40 cellular contexts compared by ENCODE assay signal in the genomic region with DNA sequence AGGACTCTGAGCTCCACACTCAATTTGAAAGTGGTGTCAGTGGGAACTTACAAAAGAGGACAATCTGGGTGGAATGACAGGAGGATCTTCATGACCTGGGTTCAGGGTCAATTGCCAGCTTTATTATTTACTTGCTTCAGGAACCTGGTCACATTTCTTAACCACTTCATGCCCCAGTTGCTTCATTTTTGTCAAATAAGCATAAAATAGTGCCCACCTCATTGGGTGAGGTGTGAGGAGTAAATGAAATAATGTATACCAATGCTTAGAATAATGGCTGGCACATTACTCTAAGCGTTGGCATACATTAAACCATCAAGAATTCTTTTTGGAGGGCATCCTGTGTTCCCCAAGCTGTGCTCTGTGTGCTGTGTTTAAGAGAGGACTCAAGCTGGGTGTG. TPM values are rescaled to one million over a fixed set of nuclear protein-coding genes. Genes with fewer than 3 reads are reported as not detected.
"Had no signal": no experiment of that assay in that cellular context is flagged by ENCODE, and none has a peak within 500 bp of the region (broad histone marks: within the 10 kb centered on the region; RNA-seq: fewer than 3 reads in every experiment).

No MANE protein-coding gene starts in this region.

- DNase-seq: activated B cell treated with CpG ODN at 0.5 μM for 24 hours; activated CD4-positive, alpha-beta memory T cell treated with anti-CD3 and anti-CD28 coated beads for 36 hours; activated CD4-positive, alpha-beta T cell treated with anti-CD3 and anti-CD28 coated beads for 4 hours; activated CD4-positive, alpha-beta T cell treated with anti-CD3 and anti-CD28 coated beads, Interleukin-2, amount 10 ng/mL, durations not matched to agents 24 days and 14 days; activated CD4-positive, alpha-beta T cell treated with anti-CD3 and anti-CD28 coated beads, Interleukin-2, amount 50 U/mL, for 1 hour; activated CD4-positive, alpha-beta T cell treated with anti-CD3 and anti-CD28 coated beads, Interleukin-2, amount 50 U/mL, for 4 hours; activated CD4-positive, CD25-positive, alpha-beta regulatory T cell treated with anti-CD3 and anti-CD28 coated beads, Interleukin-2, amount 50 U/mL, for 72 hours; activated CD8-positive, alpha-beta memory T cell treated with anti-CD3 and anti-CD28 coated beads, Interleukin-2, amount 50 U/mL, for 4 hours; activated CD8-positive, alpha-beta T cell treated with anti-CD3 and anti-CD28 coated beads for 36 hours; activated effector memory CD4-positive, alpha-beta T cell treated with Interleukin-2 at 50 U/mL for 16 hours; activated gamma-delta T cell; activated naive CD4-positive, alpha-beta T cell treated with anti-CD3 and anti-CD28 coated beads, Interleukin-2, amount 10 ng/mL, durations not matched to agents 7 days and 5 days; activated naive CD4-positive, alpha-beta T cell treated with Interleukin-2 at 50 U/mL for 16 hours; activated naive CD8-positive, alpha-beta T cell treated with anti-CD3 and anti-CD28 coated beads, Interleukin-2, amount 10 ng/mL, durations not matched to agents 7 days and 5 days; activated naive CD8-positive, alpha-beta T cell treated with anti-CD3 and anti-CD28 coated beads, Interleukin-2, amount 50 U/mL, for 24 hours; activated T-cell treated with anti-CD3 and anti-CD28 coated beads for 4 hours; activated T-cell treated with anti-CD3 and anti-CD28 coated beads, Interleukin-2, amount 50 U/mL, for 1 hour; activated T-cell treated with anti-CD3 and anti-CD28 coated beads, Interleukin-2, amount 50 U/mL, for 4 hours; activated T-cell treated with anti-CD3 and anti-CD28 coated beads, Interleukin-2, amount 50 U/mL, for 72 hours; amygdala; anterior cingulate cortex; caudate nucleus; cerebellar nuclear complex; T-helper 1 cell; T-helper 2 cell; T-helper 9 cell had no signal

- ATAC-seq: activated CD8-positive, alpha-beta T cell treated with anti-CD3 and anti-CD28 coated beads for 36 hours; activated naive CD8-positive, alpha-beta T cell treated with anti-CD3 and anti-CD28 coated beads, Interleukin-2, amount 50 U/mL, for 24 hours; activated T-cell treated with anti-CD3 and anti-CD28 coated beads, Interleukin-2, amount 50 U/mL, for 4 hours; activated T-cell treated with anti-CD3 and anti-CD28 coated beads, Interleukin-2, amount 50 U/mL, for 72 hours had no signal

- H3K9me3 Mint-ChIP-seq: activated B cell treated with CpG ODN at 0.5 μM for 24 hours; activated CD4-positive, alpha-beta memory T cell treated with anti-CD3 and anti-CD28 coated beads for 36 hours; activated CD4-positive, alpha-beta T cell treated with anti-CD3 and anti-CD28 coated beads, Interleukin-2, amount 10 ng/mL, durations not matched to agents 24 days and 14 days; activated CD8-positive, alpha-beta T cell treated with anti-CD3 and anti-CD28 coated beads for 36 hours; activated naive CD4-positive, alpha-beta T cell treated with anti-CD3 and anti-CD28 coated beads, Interleukin-2, amount 10 ng/mL, durations not matched to agents 7 days and 5 days; activated naive CD4-positive, alpha-beta T cell treated with anti-CD3 and anti-CD28 coated beads, Interleukin-2, amount 50 U/mL, for 24 hours; activated naive CD8-positive, alpha-beta T cell treated with anti-CD3 and anti-CD28 coated beads, Interleukin-2, amount 10 ng/mL, durations not matched to agents 7 days and 5 days; activated naive CD8-positive, alpha-beta T cell treated with anti-CD3 and anti-CD28 coated beads, Interleukin-2, amount 50 U/mL, for 24 hours; activated T-cell treated with anti-CD3 and anti-CD28 coated beads, Interleukin-2, amount 50 U/mL, for 4 hours; activated T-cell treated with anti-CD3 and anti-CD28 coated beads, Interleukin-2, amount 50 U/mL, for 72 hours; activated T-helper 2 cell treated with anti-CD3 and anti-CD28 coated beads, Interferon-gamma antibody, Interleukin-2, Interleukin-4, amounts not matched to agents 10 μg/mL and 5 μg/mL and 100 μg/mL, durations not matched to agents 14 hours and 24 hours and 36 hours; central memory CD8-positive, alpha-beta T cell; T-helper 1 cell treated with Interleukin-12 subunit alpha and Interleukin-12 subunit beta and Interleukin-4 antibody, amounts not matched to agents 30 μg/mL and 1 μg/mL, for 36 hours; T-helper 2 cell treated with Interferon-gamma antibody and Interleukin-4, amounts not matched to agents 5 μg/mL and 100 μg/mL, for 36 hours had no signal

- H3K4me1 Mint-ChIP-seq: activated B cell treated with CpG ODN at 0.5 μM for 24 hours had no signal

- H3K36me3 ChIP-seq: ascending aorta, cardiac muscle cell had no signal

- H3K27ac Mint-ChIP-seq: activated B cell treated with CpG ODN at 0.5 μM for 24 hours; activated CD4-positive, alpha-beta memory T cell treated with anti-CD3 and anti-CD28 coated beads for 36 hours; activated CD4-positive, alpha-beta T cell treated with anti-CD3 and anti-CD28 coated beads, Interleukin-2, amount 10 ng/mL, durations not matched to agents 24 days and 14 days; activated CD8-positive, alpha-beta T cell treated with anti-CD3 and anti-CD28 coated beads for 36 hours; activated naive CD4-positive, alpha-beta T cell treated with anti-CD3 and anti-CD28 coated beads, Interleukin-2, amount 10 ng/mL, durations not matched to agents 7 days and 5 days; activated naive CD4-positive, alpha-beta T cell treated with anti-CD3 and anti-CD28 coated beads, Interleukin-2, amount 50 U/mL, for 24 hours; activated naive CD8-positive, alpha-beta T cell; activated naive CD8-positive, alpha-beta T cell treated with anti-CD3 and anti-CD28 coated beads, Interleukin-2, amount 10 ng/mL, durations not matched to agents 7 days and 5 days; activated naive CD8-positive, alpha-beta T cell treated with anti-CD3 and anti-CD28 coated beads, Interleukin-2, amount 50 U/mL, for 24 hours; activated T-cell treated with anti-CD3 and anti-CD28 coated beads, Interleukin-2, amount 50 U/mL, for 72 hours; activated T-helper 2 cell treated with anti-CD3 and anti-CD28 coated beads, Interferon-gamma antibody, Interleukin-2, Interleukin-4, amounts not matched to agents 10 μg/mL and 5 μg/mL and 100 μg/mL, durations not matched to agents 14 hours and 24 hours and 36 hours; brain; T-helper 1 cell treated with Interleukin-12 subunit alpha and Interleukin-12 subunit beta and Interleukin-4 antibody, amounts not matched to agents 30 μg/mL and 1 μg/mL, for 36 hours; T-helper 2 cell treated with Interferon-gamma antibody and Interleukin-4, amounts not matched to agents 5 μg/mL and 100 μg/mL, for 36 hours had no signal

- H3K27me3 ChIP-seq: ascending aorta, cardiac muscle cell had no signal

- H3K4me3 ChIP-seq: ascending aorta, cardiac muscle cell had no signal

- FAIRE-seq: bronchial epithelial cell, TTC549 had no signal

- H3K27me3 Mint-ChIP-seq: activated B cell treated with CpG ODN at 0.5 μM for 24 hours; activated CD4-positive, alpha-beta memory T cell treated with anti-CD3 and anti-CD28 coated beads for 36 hours; activated CD4-positive, alpha-beta T cell treated with anti-CD3 and anti-CD28 coated beads, Interleukin-2, amount 10 ng/mL, durations not matched to agents 24 days and 14 days; activated CD8-positive, alpha-beta T cell treated with anti-CD3 and anti-CD28 coated beads for 36 hours; activated naive CD4-positive, alpha-beta T cell treated with anti-CD3 and anti-CD28 coated beads, Interleukin-2, amount 10 ng/mL, durations not matched to agents 7 days and 5 days; activated naive CD4-positive, alpha-beta T cell treated with anti-CD3 and anti-CD28 coated beads, Interleukin-2, amount 50 U/mL, for 24 hours; activated naive CD8-positive, alpha-beta T cell; activated naive CD8-positive, alpha-beta T cell treated with anti-CD3 and anti-CD28 coated beads, Interleukin-2, amount 10 ng/mL, durations not matched to agents 7 days and 5 days; activated naive CD8-positive, alpha-beta T cell treated with anti-CD3 and anti-CD28 coated beads, Interleukin-2, amount 50 U/mL, for 24 hours; brain; central memory CD8-positive, alpha-beta T cell had no signal

- H3K27ac ChIP-seq: ascending aorta, cardiac muscle cell, VCaP had no signal

- H3K4me3 Mint-ChIP-seq: activated B cell treated with CpG ODN at 0.5 μM for 24 hours; activated CD4-positive, alpha-beta memory T cell treated with anti-CD3 and anti-CD28 coated beads for 36 hours; activated CD4-positive, alpha-beta T cell treated with anti-CD3 and anti-CD28 coated beads, Interleukin-2, amount 10 ng/mL, durations not matched to agents 24 days and 14 days; activated CD8-positive, alpha-beta T cell treated with anti-CD3 and anti-CD28 coated beads for 36 hours; activated naive CD4-positive, alpha-beta T cell treated with anti-CD3 and anti-CD28 coated beads, Interleukin-2, amount 10 ng/mL, durations not matched to agents 7 days and 5 days; activated naive CD4-positive, alpha-beta T cell treated with anti-CD3 and anti-CD28 coated beads, Interleukin-2, amount 50 U/mL, for 24 hours; activated naive CD8-positive, alpha-beta T cell; activated naive CD8-positive, alpha-beta T cell treated with anti-CD3 and anti-CD28 coated beads, Interleukin-2, amount 10 ng/mL, durations not matched to agents 7 days and 5 days; activated naive CD8-positive, alpha-beta T cell treated with anti-CD3 and anti-CD28 coated beads, Interleukin-2, amount 50 U/mL, for 24 hours; activated T-cell treated with anti-CD3 and anti-CD28 coated beads, Interleukin-2, amount 50 U/mL, for 4 hours; activated T-cell treated with anti-CD3 and anti-CD28 coated beads, Interleukin-2, amount 50 U/mL, for 72 hours; brain; central memory CD8-positive, alpha-beta T cell; T-helper 1 cell treated with Interleukin-12 subunit alpha and Interleukin-12 subunit beta and Interleukin-4 antibody, amounts not matched to agents 30 μg/mL and 1 μg/mL, for 36 hours; T-helper 2 cell treated with Interferon-gamma antibody and Interleukin-4, amounts not matched to agents 5 μg/mL and 100 μg/mL, for 36 hours had no signal

- H3K9me3 ChIP-seq: ascending aorta had no signal

- H3K4me1 ChIP-seq: ascending aorta had no signal

RNA-seq across cellular contexts. Expression of gene VGLL1, which starts 19.4 kb away (rescaled TPM):
- total RNA-seq: activated B cell treated with CpG ODN at 0.5 μM for 24 hours; activated CD4-positive, alpha-beta memory T cell treated with anti-CD3 and anti-CD28 coated beads for 36 hours; activated CD4-positive, alpha-beta T cell treated with anti-CD3 and anti-CD28 coated beads, Interleukin-2, amount 10 ng/mL, durations not matched to agents 24 days and 14 days; activated CD8-positive, alpha-beta memory T cell treated with anti-CD3 and anti-CD28 coated beads for 36 hours; activated CD8-positive, alpha-beta T cell treated with anti-CD3 and anti-CD28 coated beads for 36 hours; activated T-cell treated with anti-CD3 and anti-CD28 coated beads, Interleukin-2, amount 50 U/mL, for 4 hours; activated T-cell treated with anti-CD3 and anti-CD28 coated beads, Interleukin-2, amount 50 U/mL, for 72 hours; activated T-helper 2 cell treated with anti-CD3 and anti-CD28 coated beads, Interferon-gamma antibody, Interleukin-2, Interleukin-4, amounts not matched to agents 10 μg/mL and 5 μg/mL and 100 μg/mL, durations not matched to agents 14 hours and 24 hours and 36 hours; ascending aorta; cardiac muscle cell; chondrocyte had no signal
- polyA plus RNA-seq: cardiac muscle cell had no signal
